ENCODE assay signal across 18 cellular contexts in the genomic region with DNA sequence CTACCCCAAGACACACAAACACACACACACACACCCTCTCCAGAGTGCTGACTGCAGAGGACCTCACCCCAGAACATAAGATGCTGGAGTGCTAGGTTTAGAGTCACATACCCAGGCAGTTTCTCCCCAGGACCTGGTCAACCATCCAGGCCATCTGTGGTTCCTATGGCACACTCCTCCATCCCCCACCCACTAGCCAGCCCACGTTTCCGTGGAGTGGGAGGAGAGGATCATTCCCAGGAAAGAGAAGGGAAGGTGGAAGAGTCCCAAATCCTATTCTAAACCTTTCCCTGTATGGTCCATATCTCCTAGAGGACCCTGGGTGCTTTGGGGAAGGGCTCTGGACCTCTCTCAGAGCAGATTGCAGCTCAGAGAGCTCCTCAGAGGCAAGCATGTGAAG. TPM values are rescaled to one million over a fixed set of nuclear protein-coding genes. Genes with fewer than 3 reads are reported as not detected.
DNase-seq lines count a peak whose midpoint lies in the region; ATAC-seq and TF ChIP-seq lines count a peak whose summit lies in the region.
"Had no signal": no experiment of that assay in that cellular context is flagged by ENCODE, and none has a peak within 500 bp of the region (broad histone marks: within the 10 kb centered on the region; RNA-seq: fewer than 3 reads in every experiment).

No MANE protein-coding gene starts in this region.

- peak overlapping the region; percentile 38 to 79 (median 64) for H3K4me3 ChIP-seq in dorsolateral prefrontal cortex
- no peak overlapping the region for H3K4me3 ChIP-seq in neural progenitor cell
- no peak overlapping the region for H3K4me3 ChIP-seq in upper lobe of right lung
- H3K4me3 ChIP-seq: K562 had no signal

- no peak overlapping the region for H2AFZ ChIP-seq in neural progenitor cell (replicated peaks)
- H2AFZ ChIP-seq: GM23338 had no signal

- H3K4me2 ChIP-seq in neural progenitor cell: no peak overlapping the region
- H3K4me2 ChIP-seq: GM23338 had no signal

- DNase-seq in dorsolateral prefrontal cortex: no peak
- DNase-seq in neural progenitor cell (ENCODE audit: low spot score): no peak
- peak; percentile 8 for DNase-seq in upper lobe of right lung
- DNase-seq in cerebellar nuclear complex (lab: John Stamatoyannopoulos, UW): no peak
- DNase-seq in GDM1 (lab: John Stamatoyannopoulos, UW): no peak
- DNase-seq: DMS79 treated with DMSO at 0.1 percent for 48 hours, HFFc6, NCI-H1436, NCI-H2029 treated with DMSO at 0.1 percent for 48 hours, NCI-H748 treated with DMSO at 0.1 percent for 48 hours, PC-3 had no signal

- H3K79me2 ChIP-seq in neural progenitor cell (ENCODE audit: low read depth): no peaks in the 10 kb centered on the region

- H3K27me3 ChIP-seq in dorsolateral prefrontal cortex (no peaks in the 10 kb centered on the region), neural progenitor cell (peaks cover 84% of the 10 kb centered on the region), upper lobe of right lung (peaks cover 62% of the 10 kb centered on the region)

- intact Hi-C loops in dorsolateral prefrontal cortex (cut with DNase I) (loop anchor here in 1 of 2 donors (5.0 kb wide), 1 partner anchor 180 kb away; a partner anchor contains a TSS), upper lobe of right lung (cut with DNase I) (no loop called here)

- H3K27ac ChIP-seq in angular gyrus (ENCODE audit: low read depth, low read length) (peak overlapping the region; percentile 99), dorsolateral prefrontal cortex (peak overlapping the region; percentile 58 to 100 (median 97)), neural progenitor cell (no peak overlapping the region), upper lobe of right lung (no peak overlapping the region)
- H3K27ac ChIP-seq: RWPE1 had no signal

- H3K4me3 Mint-ChIP-seq in neural progenitor cell: peak overlapping the region; percentile 22
- H3K4me3 Mint-ChIP-seq: HFFc6 had no signal

- TF ChIP-seq CTCF in dorsolateral prefrontal cortex (IDR thresholded peaks at IDR 0.05 in 54 of 56, conservative IDR thresholded peaks at IDR 0.05 in 2 of 56; ENCODE audit: low read depth in 1 of 56, partially characterized antibody in 56 of 56) (no peak), neural progenitor cell (IDR thresholded peaks at IDR 0.05) (no peak), upper lobe of right lung (IDR thresholded peaks at IDR 0.05) (no peak)

- H3K27ac Mint-ChIP-seq in neural progenitor cell: no peak overlapping the region
- H3K27ac Mint-ChIP-seq: GM23338, HFFc6 had no signal

- H3K36me3 Mint-ChIP-seq in neural progenitor cell: no peaks in the 10 kb centered on the region

- no peaks in the 10 kb centered on the region for H4K20me1 ChIP-seq in neural progenitor cell (ENCODE audit: low read depth)

- no peaks in the 10 kb centered on the region for H3K36me3 ChIP-seq in neural progenitor cell
- H3K36me3 ChIP-seq in upper lobe of right lung: no peaks in the 10 kb centered on the region

- peaks cover 2% of the 10 kb centered on the region for H3K9me3 Mint-ChIP-seq in neural progenitor cell
- H3K9me3 Mint-ChIP-seq: CD8-positive, alpha-beta memory T cell; GM23338; HFFc6 had no signal

- H3K4me1 Mint-ChIP-seq in neural progenitor cell: peaks cover 19% of the 10 kb centered on the region

- peaks cover 40% of the 10 kb centered on the region for H3K27me3 Mint-ChIP-seq in neural progenitor cell (ENCODE audit: insufficient read depth, low read depth)

- no peak overlapping the region for H3K9ac ChIP-seq in neural progenitor cell

- no peaks in the 10 kb centered on the region for H3F3A ChIP-seq in neural progenitor cell (ENCODE audit: low read depth)

- no peak for ATAC-seq in upper lobe of right lung
- ATAC-seq in GM21367 (IDR thresholded peaks at IDR 0.05; ENCODE audit: unreplicated experiment): no peak
- ATAC-seq: GM23338, K562, PC-3 had no signal

- H3K4me1 ChIP-seq in neural progenitor cell (no peaks in the 10 kb centered on the region), upper lobe of right lung (no peaks in the 10 kb centered on the region)

- no peaks in the 10 kb centered on the region for H3K9me3 ChIP-seq in neural progenitor cell (ENCODE audit: low read depth)
- H3K9me3 ChIP-seq in upper lobe of right lung: no peaks in the 10 kb centered on the region

RNA-seq across cellular contexts. Expression of a gene that starts 1.1 kb away (rescaled TPM):
- total RNA-seq in dorsolateral prefrontal cortex (100 to 1,000 TPM in 76 of 120 experiments, 10 to 100 TPM in 44; 68.4 to 189 (median 105) TPM), neural progenitor cell (ENCODE audit: low replicate concordance) (0.09 TPM in 2 replicates), upper lobe of right lung (not detected)
- total RNA-seq: HFFc6, K562, NCI-H460, PC-3 had no signal

RNA-seq across cellular contexts. Expression of a gene that starts 12.5 kb away (rescaled TPM):
- total RNA-seq in dorsolateral prefrontal cortex: 100 to 1,000 TPM in 99 of 120 experiments, 10 to 100 TPM in 21; 53.1 to 378 (median 135) TPM
- total RNA-seq in neural progenitor cell (ENCODE audit: low replicate concordance): 0.15 TPM in 1 of 2 replicates, not detected in the other
- total RNA-seq in upper lobe of right lung: not detected
- total RNA-seq: HFFc6, K562, NCI-H460 had no signal

RNA-seq across cellular contexts. Expression of a gene that starts 15.9 kb away (rescaled TPM):
- total RNA-seq in dorsolateral prefrontal cortex (100 to 1,000 TPM; 106 to 269 (median 187) TPM), neural progenitor cell (ENCODE audit: low replicate concordance) (9.4 and 23.4 TPM in 2 replicates), upper lobe of right lung (37.5 TPM)

RNA-seq across cellular contexts. Expression of a gene that starts 33.1 kb away (rescaled TPM):
- total RNA-seq in dorsolateral prefrontal cortex (1,000 to 10,000 TPM in 6 of 120 experiments, 100 to 1,000 TPM in 114; 289 to 1,943 (median 637) TPM), neural progenitor cell (ENCODE audit: low replicate concordance) (88.6 and 154 TPM in 2 replicates), upper lobe of right lung (5.6 TPM)
- total RNA-seq: CD8-positive, alpha-beta memory T cell; PC-3 had no signal

RNA-seq across cellular contexts. Expression of a gene that starts 50.7 kb away (rescaled TPM):
- total RNA-seq in dorsolateral prefrontal cortex: 10 to 100 TPM in 7 of 120 experiments, 1 to 10 TPM in 113; 4.7 to 13.1 (median 7.1) TPM
- total RNA-seq in neural progenitor cell (ENCODE audit: low replicate concordance): 4.5 and 7.1 TPM in 2 replicates
- total RNA-seq in upper lobe of right lung: 7.1 TPM

Comparison
In these comparisons a context has a peak if more than half of its experiments do, and no peak if none do; other contexts are left out.
1. H3K27ac ChIP-seq: peak in angular gyrus (single experiment) and dorsolateral prefrontal cortex (59 of 59); none in neural progenitor cell (single experiment) and upper lobe of right lung (single experiment).
2. H3K4me3 ChIP-seq: peak in dorsolateral prefrontal cortex (59 of 59); none in neural progenitor cell (single experiment) and upper lobe of right lung (single experiment).
3. RNA of a gene that starts 1.1 kb away (total RNA-seq): 68.4 to 189 TPM in dorsolateral prefrontal cortex; 0.09 TPM in neural progenitor cell and not detected in upper lobe of right lung (single experiment); every median in the first group is over 10 times any median in the second.
4. RNA of a gene that starts 12.5 kb away (total RNA-seq): 53.1 to 378 TPM in dorsolateral prefrontal cortex; not detected in upper lobe of right lung (single experiment) and 0.15 TPM in neural progenitor cell; every median in the first group is over 10 times any median in the second.